ENCODE assay signal across 31 cellular contexts in genomic region chr22:49150801-49151221, GRCh38.
"Had no signal": no experiment of that assay in that cellular context is flagged by ENCODE, and none has a peak within 500 bp of the region (broad histone marks: within the 10 kb centered on the region; RNA-seq: fewer than 3 reads in every experiment).

No MANE protein-coding gene starts in this region.

- H3K4me3 ChIP-seq: ascending aorta, cardiac muscle cell, gastroesophageal sphincter, hepatocyte, skin epidermis, testis, transverse colon had no signal

- H3K27me3 Mint-ChIP-seq: activated naive CD8-positive, alpha-beta T cell treated with anti-CD3 and anti-CD28 coated beads for 36 hours; brain had no signal

- FAIRE-seq: endothelial cell of umbilical vein, keratinocyte, urothelium cell line had no signal

- H3K4me1 Mint-ChIP-seq: activated naive CD8-positive, alpha-beta T cell treated with anti-CD3 and anti-CD28 coated beads for 36 hours; naive thymus-derived CD4-positive, alpha-beta T cell; stimulated activated naive B cell treated with anti-CD40 and anti-IgM and Interleukin-4, amounts not matched to agents 10 μg/mL and 1 μg/mL and 100 μg/mL, for 72 hours; T-cell had no signal

- H3K79me2 ChIP-seq: hepatocyte, parathyroid adenoma had no signal

- H3K27me3 ChIP-seq: ascending aorta, cardiac muscle cell, hepatocyte, testis, transverse colon had no signal

- H2AFZ ChIP-seq: hepatocyte, parathyroid adenoma had no signal

- H3K36me3 ChIP-seq: ascending aorta, cardiac muscle cell, gastroesophageal sphincter, transverse colon had no signal

- DNase-seq: activated CD4-positive, alpha-beta T cell treated with anti-CD3 and anti-CD28 coated beads for 4 hours; activated CD4-positive, alpha-beta T cell treated with anti-CD3 and anti-CD28 coated beads, Interleukin-2, amount 50 U/mL, for 4 hours; activated CD8-positive, alpha-beta memory T cell treated with anti-CD3 and anti-CD28 coated beads for 24 hours; activated effector memory CD4-positive, alpha-beta T cell treated with anti-CD3 and anti-CD28 coated beads, Interleukin-2, amount 50 U/mL, for 16 hours; activated naive CD4-positive, alpha-beta T cell treated with anti-CD3 and anti-CD28 coated beads for 36 hours; activated naive CD8-positive, alpha-beta T cell treated with anti-CD3 and anti-CD28 coated beads for 36 hours; cortex of kidney; effector memory CD8-positive, alpha-beta T cell; left cardiac atrium; mammary epithelial cell; midbrain; naive thymus-derived CD4-positive, alpha-beta T cell; occipital lobe; stimulated activated naive B cell treated with anti-CD40 and anti-IgM and Interleukin-4, amounts not matched to agents 10 μg/mL and 1 μg/mL and 100 μg/mL, for 72 hours; T-cell; testis; transverse colon had no signal

- H3K27ac Mint-ChIP-seq: activated naive CD4-positive, alpha-beta T cell treated with anti-CD3 and anti-CD28 coated beads for 36 hours; activated naive CD8-positive, alpha-beta T cell treated with anti-CD3 and anti-CD28 coated beads for 36 hours; activated T-helper 1 cell treated with anti-CD3 and anti-CD28 coated beads, Interleukin-12 subunit alpha, Interleukin-12 subunit beta, Interleukin-2, Interleukin-4 antibody, amounts not matched to agents 30 ng/mL and 10 ng/mL and 1 ng/mL, durations not matched to agents 14 hours and 24 hours and 36 hours; effector memory CD8-positive, alpha-beta T cell; naive thymus-derived CD4-positive, alpha-beta T cell; stimulated activated naive B cell treated with anti-CD40 and anti-IgM and Interleukin-4, amounts not matched to agents 10 μg/mL and 1 μg/mL and 100 μg/mL, for 72 hours; T-cell; T-helper 2 cell treated with Interferon-gamma antibody and Interleukin-4, amounts not matched to agents 5 μg/mL and 100 μg/mL, for 36 hours had no signal

- ATAC-seq: effector memory CD8-positive, alpha-beta T cell; gastroesophageal sphincter; left cardiac atrium; naive thymus-derived CD4-positive, alpha-beta T cell; sciatic nerve; stimulated activated naive B cell treated with anti-CD40 and anti-IgM and Interleukin-4, amounts not matched to agents 10 μg/mL and 1 μg/mL and 100 μg/mL, for 72 hours; T-cell had no signal

- H3K4me1 ChIP-seq: ascending aorta, gastroesophageal sphincter, parathyroid adenoma, testis, transverse colon had no signal

- H3K4me2 ChIP-seq: hepatocyte had no signal

- H3K9me3 ChIP-seq: ascending aorta, gastroesophageal sphincter, testis, transverse colon had no signal

- H3K27ac ChIP-seq: ascending aorta, cardiac muscle cell, gastroesophageal sphincter, hepatocyte, parathyroid adenoma, skin epidermis, testis, transverse colon had no signal

- H3K9ac ChIP-seq: parathyroid adenoma had no signal

- H3K4me3 Mint-ChIP-seq: activated naive CD4-positive, alpha-beta T cell treated with anti-CD3 and anti-CD28 coated beads for 36 hours; activated naive CD8-positive, alpha-beta T cell treated with anti-CD3 and anti-CD28 coated beads for 36 hours; activated T-helper 1 cell treated with anti-CD3 and anti-CD28 coated beads, Interleukin-12 subunit alpha, Interleukin-12 subunit beta, Interleukin-2, Interleukin-4 antibody, amounts not matched to agents 30 ng/mL and 10 ng/mL and 1 ng/mL, durations not matched to agents 14 hours and 24 hours and 36 hours; brain; effector memory CD8-positive, alpha-beta T cell; naive thymus-derived CD4-positive, alpha-beta T cell; neural crest cell; stimulated activated naive B cell treated with anti-CD40 and anti-IgM and Interleukin-4, amounts not matched to agents 10 μg/mL and 1 μg/mL and 100 μg/mL, for 72 hours; T-cell; T-helper 2 cell treated with Interferon-gamma antibody and Interleukin-4, amounts not matched to agents 5 μg/mL and 100 μg/mL, for 36 hours had no signal

- H3K36me3 Mint-ChIP-seq: activated naive CD8-positive, alpha-beta T cell treated with anti-CD3 and anti-CD28 coated beads for 36 hours; brain; naive thymus-derived CD4-positive, alpha-beta T cell; stimulated activated naive B cell treated with anti-CD40 and anti-IgM and Interleukin-4, amounts not matched to agents 10 μg/mL and 1 μg/mL and 100 μg/mL, for 72 hours; T-cell had no signal

- H3K9me3 Mint-ChIP-seq: activated naive CD4-positive, alpha-beta T cell treated with anti-CD3 and anti-CD28 coated beads for 36 hours; activated naive CD8-positive, alpha-beta T cell treated with anti-CD3 and anti-CD28 coated beads for 36 hours; activated T-helper 1 cell treated with anti-CD3 and anti-CD28 coated beads, Interleukin-12 subunit alpha, Interleukin-12 subunit beta, Interleukin-2, Interleukin-4 antibody, amounts not matched to agents 30 ng/mL and 10 ng/mL and 1 ng/mL, durations not matched to agents 14 hours and 24 hours and 36 hours; T-cell; T-helper 2 cell treated with Interferon-gamma antibody and Interleukin-4, amounts not matched to agents 5 μg/mL and 100 μg/mL, for 36 hours had no signal
